Comparison of ENCODE assay signal across 8 cellular contexts in the genomic region with DNA sequence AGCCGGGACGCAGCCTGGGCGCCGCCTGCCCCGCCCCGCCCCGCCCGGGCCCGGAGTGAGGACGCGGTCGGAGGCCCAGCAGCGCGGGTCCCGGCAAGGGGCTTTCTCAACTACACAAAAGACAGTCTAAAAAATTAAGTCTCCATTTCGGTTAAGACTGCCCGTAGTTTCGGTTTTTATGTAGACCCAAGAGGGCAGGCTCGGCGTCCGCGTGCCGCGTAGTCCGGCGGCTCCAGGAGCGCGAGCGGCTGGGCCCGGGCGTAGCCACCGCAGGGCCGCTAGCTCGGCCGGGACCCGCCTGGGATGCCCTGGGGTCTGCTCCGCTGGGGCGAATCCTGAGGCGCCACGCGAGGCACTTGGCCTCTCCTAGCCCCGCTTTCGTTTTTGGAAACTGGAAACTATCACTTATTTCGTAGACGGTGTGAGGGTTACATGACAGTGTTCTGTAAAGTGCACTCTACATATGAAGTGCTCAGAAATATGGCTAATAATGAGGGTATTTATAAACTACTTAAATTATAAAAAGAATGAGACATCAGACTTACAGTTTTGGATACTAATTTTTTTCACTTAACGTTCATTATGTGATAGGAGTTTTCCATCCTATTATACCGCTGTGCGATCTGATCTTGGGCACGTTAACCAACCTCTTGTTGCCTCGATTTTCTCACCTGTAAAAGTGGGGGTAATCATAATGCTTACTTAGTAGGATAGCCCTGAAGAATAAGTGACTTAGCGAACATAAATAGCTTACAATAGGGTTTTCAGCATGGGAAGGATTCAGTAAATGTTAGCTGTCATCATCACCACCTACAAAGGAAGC. TPM values are rescaled to one million over a fixed set of nuclear protein-coding genes. Genes with fewer than 3 reads are reported as not detected.
DNase-seq lines count a peak whose midpoint lies in the region; ATAC-seq and TF ChIP-seq lines count a peak whose summit lies in the region.

No MANE protein-coding gene starts in this region.

- H2AFZ ChIP-seq in smooth muscle cell (ENCODE audit: low read depth): peak overlapping the region; percentile 64

- no peaks in the 10 kb centered on the region for H4K20me1 ChIP-seq in smooth muscle cell (ENCODE audit: low read depth)

- ATAC-seq in GM19395 (IDR thresholded peaks at IDR 0.05; ENCODE audit: unreplicated experiment): peak; percentile 57
- peak; percentile 53 for ATAC-seq in HG03442 (IDR thresholded peaks at IDR 0.05; ENCODE audit: unreplicated experiment)

- peak overlapping the region; percentile 64 for H3K9ac ChIP-seq in smooth muscle cell (ENCODE audit: low read depth)

- no peaks in the 10 kb centered on the region for H3K36me3 ChIP-seq in brain microvascular endothelial cell (replicated peaks)
- H3K36me3 ChIP-seq in smooth muscle cell (ENCODE audit: low read depth): no peaks in the 10 kb centered on the region

- H3K4me1 Mint-ChIP-seq in Calu3 (ENCODE audit: low read depth, unreplicated experiment): peaks cover 48% of the 10 kb centered on the region

- peaks cover 10% of the 10 kb centered on the region for H3K4me1 ChIP-seq in smooth muscle cell (ENCODE audit: low read depth)

- peaks cover 19% of the 10 kb centered on the region for H3K27me3 Mint-ChIP-seq in Calu3 (ENCODE audit: unreplicated experiment)

- H3F3A ChIP-seq in smooth muscle cell (ENCODE audit: low read depth): peaks cover 11% of the 10 kb centered on the region

- peak overlapping the region; percentile 6 for H3K27ac ChIP-seq in brain microvascular endothelial cell
- H3K27ac ChIP-seq in smooth muscle cell (ENCODE audit: low read depth): no peak overlapping the region

- H3K27me3 ChIP-seq in brain microvascular endothelial cell (replicated peaks) (no peaks in the 10 kb centered on the region), smooth muscle cell (ENCODE audit: low read depth) (peaks cover 3% of the 10 kb centered on the region)

- peak overlapping the region; percentile 63 for H3K4me3 Mint-ChIP-seq in Calu3 (ENCODE audit: low read depth, unreplicated experiment)

- H3K27ac Mint-ChIP-seq in Calu3 (ENCODE audit: unreplicated experiment): no peak overlapping the region

- DNase-seq in Calu3 (peak; percentile 53), T-helper 2 cell (peak in 4 of 5 experiments; percentile 23 to 56 (median 41)), brain microvascular endothelial cell (peak; percentile 9), iPS-NIHi7 (ENCODE audit: extremely low spot score) (peak; percentile 69), smooth muscle cell (lab: John Stamatoyannopoulos, UW; ENCODE audit: unreplicated experiment) (peak; percentile 31), GOT3 (lab: John Stamatoyannopoulos, UW) (no peak)

- BruUV-seq in Calu3 (replicated peaks; lab: Mats Ljungman, UMichigan): no TSS peak

- peak overlapping the region; percentile 86 for H3K4me2 ChIP-seq in smooth muscle cell

- peak overlapping the region; percentile 71 for H3K4me3 ChIP-seq in brain microvascular endothelial cell (ENCODE audit: low read depth, low read length)
- peak overlapping the region; percentile 86 for H3K4me3 ChIP-seq in smooth muscle cell

- CTCF ChIA-PET in Calu3 (lab: Charles Lee): interaction anchor here (0.6 to 1.1 kb wide), 4 partner anchors 9 to 80 kb away, joined by 3 to 5 read pairs (median 4); partner anchors contain the start of gene COA1

- in situ Hi-C loops in brain microvascular endothelial cell (cut with HindIII; ENCODE audit: low pct_ligation_motif_present, low sequenced_read_pairs): no loop called here

- 8% methylated on average over 50 of the region's 51 CpGs for WGBS in smooth muscle cell (ENCODE audit: low lambda C conversion rate)

- peaks cover 27% of the 10 kb centered on the region for H3K36me3 Mint-ChIP-seq in Calu3 (ENCODE audit: insufficient read depth, unreplicated experiment)

- TF ChIP-seq CTCF in Calu3 (IDR thresholded peaks at IDR 0.05; ENCODE audit: unreplicated experiment) (no peak), brain microvascular endothelial cell (IDR thresholded peaks at IDR 0.05; ENCODE audit: low read depth, low read length, missing control alignments) (no peak), smooth muscle cell (IDR thresholded peaks at IDR 0.05; ENCODE audit: borderline replicate concordance, insufficient read depth, poor library complexity, severe bottlenecking) (no peak)

- peaks cover 4% of the 10 kb centered on the region for H3K79me2 ChIP-seq in smooth muscle cell (ENCODE audit: low read depth)

- intact Hi-C loops in Calu3 (cut with micrococcal nuclease; ENCODE audit: unreplicated experiment): no loop called here

- no peaks in the 10 kb centered on the region for H3K9me3 ChIP-seq in smooth muscle cell (replicated peaks; ENCODE audit: low read depth)

- no peaks in the 10 kb centered on the region for H3K9me3 Mint-ChIP-seq in Calu3 (ENCODE audit: low read depth, unreplicated experiment)

RNA-seq across cellular contexts. Expression of gene BLVRA, which starts 0.6 kb away (rescaled TPM):
- total RNA-seq in Calu3 (2022) (29.8 and 36.4 TPM in 2 replicates), smooth muscle cell (24.6 and 30.6 TPM in 2 replicates)
- 54.8 and 65.4 TPM in 2 replicates for polyA plus RNA-seq in smooth muscle cell

RNA-seq across cellular contexts. Expression of gene COA1, which starts 29.7 kb away (rescaled TPM):
- total RNA-seq in Calu3 (2022) (101 and 109 TPM in 2 replicates), smooth muscle cell (63.1 and 77.5 TPM in 2 replicates)
- 61.0 and 67.5 TPM in 2 replicates for polyA plus RNA-seq in smooth muscle cell
